18 cellular contexts compared by ENCODE assay signal in genomic region chr1:187408217-187409004, GRCh38.
DNase-seq lines count a peak whose midpoint lies in the region; ATAC-seq, FAIRE-seq and TF ChIP-seq lines count a peak whose summit lies in the region.
"Had no signal": no experiment of that assay in that cellular context is flagged by ENCODE, and none has a peak within 500 bp of the region (broad histone marks: within the 10 kb centered on the region; RNA-seq: fewer than 3 reads in every experiment).

No MANE protein-coding gene starts in this region.

- no peak for ATAC-seq in GM21825 (IDR thresholded peaks at IDR 0.05; ENCODE audit: unreplicated experiment)
- ATAC-seq: body of pancreas, PC-3 had no signal

- no peak overlapping the region for H3K4ac ChIP-seq in mesenchymal stem cell (ENCODE audit: low read depth in 1 of 2, low read length in 2 of 2)

- no peaks in the 10 kb centered on the region for H4K20me1 ChIP-seq in BLaER1 treated with 17β-estradiol and CSF1 and Interleukin-3, amounts not matched to agents 10 nM and 100 nM

- H2BK5ac ChIP-seq in mesenchymal stem cell (ENCODE audit: low read depth, low read length, poor library complexity, severe bottlenecking) = peak overlapping the region; percentile 91

- no peak overlapping the region for H2BK15ac ChIP-seq in mesenchymal stem cell (ENCODE audit: low read depth, poor library complexity, severe bottlenecking)

- H3K9me3 ChIP-seq in BLaER1 treated with 17β-estradiol and CSF1 and Interleukin-3, amounts not matched to agents 10 nM and 100 nM (replicated peaks in 1 of 11) = no peaks in the 10 kb centered on the region
- no peaks in the 10 kb centered on the region for H3K9me3 ChIP-seq in mesenchymal stem cell (ENCODE audit: control insufficient read depth, low read length)
- H3K9me3 ChIP-seq: body of pancreas had no signal

- peak overlapping the region; percentile 56 to 64 for H3K18ac ChIP-seq in mesenchymal stem cell (ENCODE audit: low read depth in 1 of 2, low read length in 2 of 2)

- H3K4me3 ChIP-seq in BLaER1 treated with 17β-estradiol and CSF1 and Interleukin-3, amounts not matched to agents 10 nM and 100 nM = no peak overlapping the region
- H3K4me3 ChIP-seq in bronchial epithelial cell (ENCODE audit: low read depth, low read length) = no peak overlapping the region
- no peak overlapping the region for H3K4me3 ChIP-seq in mesenchymal stem cell (ENCODE audit: insufficient read depth in 1 of 2, low read depth in 1 of 2, low read length in 2 of 2)
- H3K4me3 ChIP-seq: body of pancreas had no signal

- peaks cover 0 to 14% (median 0%) of the 10 kb centered on the region in 10 experiments; a peak in 7 of 20 replicates for H3K4me1 ChIP-seq in BLaER1 treated with 17β-estradiol and CSF1 and Interleukin-3, amounts not matched to agents 10 nM and 100 nM
- H3K4me1 ChIP-seq in mesenchymal stem cell (ENCODE audit: control insufficient read depth, insufficient read depth, low read depth, low read length) = no peaks in the 10 kb centered on the region
- H3K4me1 ChIP-seq: body of pancreas had no signal

- H2AFZ ChIP-seq in mesenchymal stem cell (ENCODE audit: low read depth, low read length) = no peak overlapping the region

- peak overlapping the region in 1 of 2 experiments; percentile 19 for H2BK12ac ChIP-seq in mesenchymal stem cell (ENCODE audit: low read length in 2 of 2)

- H3K9ac ChIP-seq in BLaER1 treated with 17β-estradiol and CSF1 and Interleukin-3, amounts not matched to agents 10 nM and 100 nM = no peak overlapping the region
- H3K9ac ChIP-seq in mesenchymal stem cell (ENCODE audit: low read length) = no peak overlapping the region

- no peak for TF ChIP-seq CTCF in bronchial epithelial cell (IDR thresholded peaks at IDR 0.05; ENCODE audit: insufficient read depth, low read length, severe bottlenecking)

- no peak overlapping the region for H2BK120ac ChIP-seq in mesenchymal stem cell (ENCODE audit: low read depth, low read length)

- H3K36me3 ChIP-seq in BLaER1 treated with 17β-estradiol and CSF1 and Interleukin-3, amounts not matched to agents 10 nM and 100 nM = no peaks in the 10 kb centered on the region
- H3K36me3 ChIP-seq in bronchial epithelial cell (ENCODE audit: control insufficient read depth, insufficient read depth, low read length) (no peaks in the 10 kb centered on the region), mesenchymal stem cell (ENCODE audit: control insufficient read depth in 1 of 2, insufficient read depth in 2 of 2, low read depth in 1 of 2, low read length in 2 of 2) (no peaks in the 10 kb centered on the region)

- H3K79me1 ChIP-seq in mesenchymal stem cell (replicated peaks; ENCODE audit: low read length, poor library complexity, severe bottlenecking) = no peaks in the 10 kb centered on the region

- H4K91ac ChIP-seq in mesenchymal stem cell (ENCODE audit: low read length) = no peak overlapping the region

- H3K23ac ChIP-seq in mesenchymal stem cell (ENCODE audit: low read length in 2 of 2) = no peak overlapping the region

- FAIRE-seq in bronchial epithelial cell (lab: Jason Lieb, UNC) = no peak
- FAIRE-seq: endometrium had no signal

- H3K14ac ChIP-seq in mesenchymal stem cell (ENCODE audit: low read length in 2 of 2) = no peak overlapping the region

- no peak overlapping the region for H2AK5ac ChIP-seq in mesenchymal stem cell (ENCODE audit: low read length, severe bottlenecking)

- peak overlapping the region in 6 of 11 experiments; percentile 10 to 56 (median 27); a peak in 6 of 22 replicates for H3K27ac ChIP-seq in BLaER1 treated with 17β-estradiol and CSF1 and Interleukin-3, amounts not matched to agents 10 nM and 100 nM
- H3K27ac ChIP-seq in mesenchymal stem cell (ENCODE audit: low read length, poor library complexity, severe bottlenecking) = peak overlapping the region; percentile 44
- H3K27ac ChIP-seq: body of pancreas had no signal

- H3K4me2 ChIP-seq in BLaER1 treated with 17β-estradiol and CSF1 and Interleukin-3, amounts not matched to agents 10 nM and 100 nM = peak overlapping the region in 6 of 11 experiments; percentile 4 to 33 (median 12); a peak in 3 of 22 replicates
- no peak overlapping the region for H3K4me2 ChIP-seq in mesenchymal stem cell (ENCODE audit: low read length, poor library complexity, severe bottlenecking)

- H3K27me3 ChIP-seq in BLaER1 treated with 17β-estradiol and CSF1 and Interleukin-3, amounts not matched to agents 10 nM and 100 nM = no peaks in the 10 kb centered on the region
- H3K27me3 ChIP-seq in bronchial epithelial cell (ENCODE audit: control insufficient read depth, insufficient read depth, low read length) = no peaks in the 10 kb centered on the region
- no peaks in the 10 kb centered on the region for H3K27me3 ChIP-seq in mesenchymal stem cell (ENCODE audit: control insufficient read depth in 1 of 2, insufficient read depth in 1 of 2, low read length in 2 of 2)
- H3K27me3 ChIP-seq: body of pancreas had no signal

- H4K8ac ChIP-seq in mesenchymal stem cell (ENCODE audit: low read length) = peak overlapping the region; percentile 77

- peak; percentile 7 for DNase-seq in HT1080 (ENCODE audit: low read depth)
- DNase-seq in bronchial epithelial cell (ENCODE audit: low read depth) = peak; percentile 33
- DNase-seq in mesenchymal stem cell = peak; percentile 52
- no peak for DNase-seq in CD1c-positive myeloid dendritic cell (ENCODE audit: extremely low spot score)
- DNase-seq in stimulated activated CD4-positive, alpha-beta T cell treated with anti-CD3 and anti-CD28 coated beads, Interleukin-2, amount 100 ng/mL, for 24 hours = no peak
- no peak for DNase-seq in NCI-H82 treated with DMSO at 0.1 percent for 48 hours (lab: John Stamatoyannopoulos, UW; ENCODE audit: unreplicated experiment)
- DNase-seq: activated CD4-positive, alpha-beta T cell treated with anti-CD3 and anti-CD28 coated beads for 48 hours; activated T-cell treated with anti-CD3 and anti-CD28 coated beads, Interleukin-2, amount 50 U/mL, for 1 hour; AML-193; body of pancreas; DMS79 treated with DMSO at 0.1 percent for 48 hours; NCI-H345; PC-3; stimulated activated CD4-positive, alpha-beta T cell treated with anti-CD3 and anti-CD28 coated beads, Interleukin-2, amount 100 ng/mL, for 48 hours; T-helper 1 cell had no signal

- 43% methylated on average over 4 of the region's 4 CpGs for WGBS in mesenchymal stem cell

Comparison
In these comparisons a context has a peak if more than half of its experiments do, and no peak if none do; other contexts are left out.
1. DNase-seq: peak in HT1080 (single experiment), bronchial epithelial cell (single experiment) and mesenchymal stem cell (single experiment); none in CD1c-positive myeloid dendritic cell (single experiment), stimulated activated CD4-positive, alpha-beta T cell treated with anti-CD3 and anti-CD28 coated beads, Interleukin-2, amount 100 ng/mL, for 24 hours (0 of 2) and NCI-H82 treated with DMSO at 0.1 percent for 48 hours (single experiment).